In the genomic region with DNA sequence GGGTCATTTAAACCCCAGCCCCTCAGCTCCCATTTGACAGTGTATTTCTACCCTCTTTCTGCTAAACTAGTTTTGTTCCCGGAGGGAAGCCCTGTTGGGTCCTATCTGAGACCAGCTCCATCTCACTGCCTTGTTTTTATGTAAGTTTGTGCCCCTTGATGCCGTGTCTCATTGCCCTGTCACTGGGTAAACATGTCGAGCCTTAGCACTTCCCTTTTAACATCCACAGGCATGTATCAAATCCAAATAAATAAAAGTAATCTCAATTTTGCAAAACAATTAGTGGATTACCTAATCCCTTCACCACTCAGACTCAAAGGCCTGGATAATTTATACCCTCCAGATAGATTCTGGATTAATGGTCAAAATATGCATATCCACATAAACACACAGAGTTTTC, we compare ENCODE assay signal across 1 cellular context.
TF ChIP-seq lines count a peak whose summit lies in the region.

No MANE protein-coding gene starts in this region.

TF ChIP-seq in GM12878, 131 proteins besides CTCF, POLR2A, EP300 and RAD21:
- no peak for TF ChIP-seq SMAD5 (IDR thresholded peaks at IDR 0.05; ENCODE audit: low read depth)
- no peak for TF ChIP-seq ZSCAN29 (IDR thresholded peaks at IDR 0.05)
- TF ChIP-seq ZZZ3 (IDR thresholded peaks at IDR 0.05; ENCODE audit: control insufficient read depth, insufficient read length, low read depth): no peak
